ENCODE assay signal across 25 cellular contexts in the genomic region with DNA sequence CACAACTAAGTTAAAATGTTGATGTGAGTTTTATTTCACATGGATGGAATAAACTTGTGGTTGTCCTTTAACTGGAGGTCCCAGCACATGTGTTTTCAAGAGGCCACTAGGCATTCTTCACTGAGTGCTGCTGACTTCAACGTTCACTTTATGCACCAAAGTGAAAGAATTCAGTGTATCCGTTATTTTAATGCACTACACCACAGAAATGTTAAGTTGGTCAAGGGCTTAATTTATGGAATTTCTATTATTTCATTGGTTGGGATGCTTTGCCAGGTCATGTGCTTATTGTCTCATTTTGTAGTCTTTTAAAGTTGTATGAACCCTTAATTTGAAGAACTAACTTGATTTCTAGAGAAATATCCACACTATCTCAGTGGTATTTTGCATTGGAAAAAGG.
DNase-seq lines count a peak whose midpoint lies in the region; ATAC-seq, FAIRE-seq and TF ChIP-seq lines count a peak whose summit lies in the region.
"Had no signal": no experiment of that assay in that cellular context is flagged by ENCODE, and none has a peak within 500 bp of the region (broad histone marks: within the 10 kb centered on the region; RNA-seq: fewer than 3 reads in every experiment).

No MANE protein-coding gene starts in this region.

- H3K4me1 ChIP-seq in astrocyte (ENCODE audit: insufficient read depth, low read length), result peaks cover 18% of the 10 kb centered on the region
- H3K4me1 ChIP-seq in gastrocnemius medialis, result peaks cover 47 to 55% of the 10 kb centered on the region in 2 donors
- H3K4me1 ChIP-seq: BE2C had no signal

- H3K27me3 Mint-ChIP-seq in astrocyte (ENCODE audit: low read depth, unreplicated experiment), result no peaks in the 10 kb centered on the region

- H3K27me3 ChIP-seq in astrocyte (ENCODE audit: insufficient read depth, low read length), result no peaks in the 10 kb centered on the region
- H3K27me3 ChIP-seq in gastrocnemius medialis, result no peaks in the 10 kb centered on the region
- H3K27me3 ChIP-seq: BE2C, SJSA1 had no signal

- H3K27ac Mint-ChIP-seq in astrocyte (ENCODE audit: unreplicated experiment), result no peak overlapping the region
- H3K27ac Mint-ChIP-seq: CD4-positive, alpha-beta T cell had no signal

- H3K9me3 Mint-ChIP-seq in astrocyte (ENCODE audit: unreplicated experiment), result peaks cover 2% of the 10 kb centered on the region

- in situ Hi-C loops in gastrocnemius medialis (cut with MboI; ENCODE audit: low sequenced_read_pairs in 4 of 4), result no loop called here

- H3K36me3 Mint-ChIP-seq in astrocyte (ENCODE audit: low read depth, unreplicated experiment), result peaks cover 4% of the 10 kb centered on the region

- TF ChIP-seq POLR2A in gastrocnemius medialis (IDR thresholded peaks at IDR 0.05), result no peak

- H3K4me3 Mint-ChIP-seq in astrocyte (ENCODE audit: unreplicated experiment), result no peak overlapping the region
- H3K4me3 Mint-ChIP-seq: CD4-positive, alpha-beta T cell had no signal

- no peak overlapping the region for H2AFZ ChIP-seq in astrocyte (ENCODE audit: low read depth, low read length)

- H4K20me1 ChIP-seq in astrocyte (ENCODE audit: insufficient read depth, low read length), result no peaks in the 10 kb centered on the region

- peaks cover 23% of the 10 kb centered on the region for H3K4me1 Mint-ChIP-seq in astrocyte (ENCODE audit: low read depth, unreplicated experiment)

- intact Hi-C loops in gastrocnemius medialis (cut with DNase I; ENCODE audit: low total_unique reads), result no loop called here

- no peak overlapping the region for H3K9ac ChIP-seq in astrocyte (ENCODE audit: low read length)

- DNase-seq in EH (ENCODE audit: low read depth) (peak; percentile 78), astrocyte (ENCODE audit: low read depth) (peak; percentile 78), fibroblast of villous mesenchyme (ENCODE audit: low read depth) (peak; percentile 8), gastrocnemius medialis (no peak), T-helper 2 cell (no peak), C1 segment of cervical spinal cord (lab: John Stamatoyannopoulos, UW) (no peak), left lobe of liver (ENCODE audit: low spot score) (no peak), amygdala (lab: John Stamatoyannopoulos, UW) (no peak)
- DNase-seq: BE2C; CD4-positive, alpha-beta T cell; COR-L47; DMS79; H7; MM.1S; NCI-H1092 treated with DMSO at 0.1 percent for 48 hours; NCI-H146; NCI-H2029; NCI-H446; NCI-H526 had no signal

- ATAC-seq in gastrocnemius medialis (no peak), left lobe of liver (no peak)
- ATAC-seq: K562, Right ventricle myocardium inferior had no signal

- TF ChIP-seq CTCF in astrocyte (IDR thresholded peaks at IDR 0.05; ENCODE audit: insufficient read depth, low read depth, low read length) (no peak), fibroblast of villous mesenchyme (IDR thresholded peaks at IDR 0.05; ENCODE audit: insufficient read depth, low read depth, low read length) (no peak), gastrocnemius medialis (IDR thresholded peaks at IDR 0.05 in 4 of 5, conservative IDR thresholded peaks at IDR 0.05 in 1 of 5) (no peak)

- H3K4me3 ChIP-seq in astrocyte (ENCODE audit: insufficient read depth, low read depth, low read length) (no peak overlapping the region), fibroblast of villous mesenchyme (ENCODE audit: low read depth, low read length) (no peak overlapping the region), gastrocnemius medialis (no peak overlapping the region)
- H3K4me3 ChIP-seq: K562, SJSA1 had no signal

- H3K9me3 ChIP-seq in astrocyte (ENCODE audit: insufficient read depth, low read depth, low read length) (no peaks in the 10 kb centered on the region), gastrocnemius medialis (no peaks in the 10 kb centered on the region)
- H3K9me3 ChIP-seq: BE2C, SJSA1 had no signal

- H3K36me3 ChIP-seq in astrocyte (ENCODE audit: insufficient read depth, low read length) (no peaks in the 10 kb centered on the region), gastrocnemius medialis (no peaks in the 10 kb centered on the region)
- H3K36me3 ChIP-seq: BE2C, SJSA1 had no signal

- H3K27ac ChIP-seq in astrocyte (ENCODE audit: low read depth, low read length) (no peak overlapping the region), gastrocnemius medialis (peak overlapping the region; percentile 79 to 89 (median 84))
- H3K27ac ChIP-seq: SJSA1 had no signal

- H3K79me2 ChIP-seq in astrocyte (ENCODE audit: insufficient read depth, low read length), result no peaks in the 10 kb centered on the region

- no peak overlapping the region for H3K4me2 ChIP-seq in astrocyte (ENCODE audit: low read length)

- no peak for FAIRE-seq in astrocyte (lab: Jason Lieb, UNC)
- FAIRE-seq: A204.1, GM12891, K562, RCC 7860 had no signal

Comparison
In these comparisons a context has a peak if more than half of its experiments do, and no peak if none do; other contexts are left out.
1. DNase-seq: peak in EH (single experiment), astrocyte (single experiment) and fibroblast of villous mesenchyme (single experiment); none in gastrocnemius medialis (0 of 2), T-helper 2 cell (0 of 5), C1 segment of cervical spinal cord (0 of 14), left lobe of liver (single experiment) and amygdala (0 of 56).